ENCODE assay signal across 9 cellular contexts in genomic region chr5:150161242-150162141, GRCh38. TPM values are rescaled to one million over a fixed set of nuclear protein-coding genes. Genes with fewer than 3 reads are reported as not detected.
DNase-seq lines count a peak whose midpoint lies in the region; ATAC-seq and TF ChIP-seq lines count a peak whose summit lies in the region.
"Had no signal": no experiment of that assay in that cellular context is flagged by ENCODE, and none has a peak within 500 bp of the region (broad histone marks: within the 10 kb centered on the region; RNA-seq: fewer than 3 reads in every experiment).

No MANE protein-coding gene starts in this region.

- no peaks in the 10 kb centered on the region for H3K36me3 Mint-ChIP-seq in CD8-positive, alpha-beta T cell
- no peaks in the 10 kb centered on the region for H3K36me3 Mint-ChIP-seq in activated T-helper 2 cell treated with anti-CD3 and anti-CD28 coated beads, Interferon-gamma antibody, Interleukin-2, Interleukin-4, amounts not matched to agents 10 μg/mL and 5 μg/mL and 100 μg/mL, durations not matched to agents 14 hours and 24 hours and 36 hours (ENCODE audit: low read depth)

- H3K9me3 ChIP-seq in CD8-positive, alpha-beta T cell (ENCODE audit: low read length), result no peaks in the 10 kb centered on the region
- no peaks in the 10 kb centered on the region for H3K9me3 ChIP-seq in thyroid gland

- H3K4me3 ChIP-seq in CD8-positive, alpha-beta T cell (ENCODE audit: low read depth, low read length), result no peak overlapping the region
- H3K4me3 ChIP-seq in thyroid gland (replicated peaks in 1 of 3), result no peak overlapping the region

- no peak overlapping the region for H3K27ac ChIP-seq in CD8-positive, alpha-beta T cell (ENCODE audit: low read depth, low read length)
- H3K27ac ChIP-seq in foreskin keratinocyte (no peak overlapping the region), thyroid gland (peak overlapping the region in 1 of 3 donors; percentile 73)

- CTCF ChIA-PET in CD8-positive, alpha-beta T cell (lab: Charles Lee), result interaction anchor here (0.7 to 9.5 kb wide), 12 partner anchors 8 to 275 kb away, joined by 3 to 122 read pairs (median 3); no protein-coding TSS in a partner anchor

- 32 to 34% methylated on average over 14 of the region's 14 CpGs for WGBS in thyroid gland, 2 donors

- POLR2A ChIA-PET in CD8-positive, alpha-beta T cell (lab: Charles Lee), result no interaction called here

- peak; percentile 94 for ATAC-seq in CD8-positive, alpha-beta T cell
- ATAC-seq in GM21360 (IDR thresholded peaks at IDR 0.05; ENCODE audit: unreplicated experiment) (peak; percentile 53), foreskin keratinocyte (peak; percentile 87), omental fat pad (ENCODE audit: low FRiP score) (peak; percentile 77)

- intact Hi-C loops in CD8-positive, alpha-beta T cell (cut with DNase I, micrococcal nuclease), result loop anchor here (1.0 to 2.0 kb wide), 3 partner anchors 57 to 275 kb away; no protein-coding TSS in a partner anchor
- intact Hi-C loops in activated T-helper 2 cell treated with anti-CD3 and anti-CD28 coated beads, Interferon-gamma antibody, Interleukin-2, Interleukin-4, amounts not matched to agents 10 μg/mL and 5 μg/mL and 100 μg/mL, durations not matched to agents 14 hours and 24 hours and 36 hours (cut with micrococcal nuclease), result loop anchor here (1.0 kb wide), 3 partner anchors 57 to 275 kb away; no protein-coding TSS in a partner anchor
- intact Hi-C loops in thyroid gland (cut with DNase I), result loop anchor here (2.0 kb wide), 1 partner anchor 55 kb away; no protein-coding TSS in a partner anchor

- TF ChIP-seq POLR2A in thyroid gland (IDR thresholded peaks at IDR 0.05), result no peak

- no peaks in the 10 kb centered on the region for H3K36me3 ChIP-seq in CD8-positive, alpha-beta T cell (ENCODE audit: insufficient read depth, low read length)
- H3K36me3 ChIP-seq in thyroid gland, result no peaks in the 10 kb centered on the region

- no peak overlapping the region for H3K4me3 Mint-ChIP-seq in CD8-positive, alpha-beta T cell
- H3K4me3 Mint-ChIP-seq in activated T-helper 2 cell treated with anti-CD3 and anti-CD28 coated beads, Interferon-gamma antibody, Interleukin-2, Interleukin-4, amounts not matched to agents 10 μg/mL and 5 μg/mL and 100 μg/mL, durations not matched to agents 14 hours and 24 hours and 36 hours (ENCODE audit: low read depth), result no peak overlapping the region

- DNase-seq in CD8-positive, alpha-beta T cell, result peak; percentile 63 to 86 (median 67)
- DNase-seq in HuH-7.5 (ENCODE audit: low spot score), result peak; percentile 95
- DNase-seq in RPMI7951 (ENCODE audit: low read depth), result peak; percentile 66
- peak; percentile 60 for DNase-seq in activated T-helper 2 cell treated with anti-CD3 and anti-CD28 coated beads, Interferon-gamma antibody, Interleukin-2, Interleukin-4, amounts not matched to agents 10 μg/mL and 5 μg/mL and 100 μg/mL, durations not matched to agents 14 hours and 24 hours and 36 hours (ENCODE audit: low spot score)
- peak; percentile 28 to 45 for DNase-seq in foreskin keratinocyte
- peak; percentile 88 for DNase-seq in omental fat pad (ENCODE audit: low spot score)
- peak; percentile 66 to 74 for DNase-seq in thyroid gland

- no peak overlapping the region for H3K27ac Mint-ChIP-seq in CD8-positive, alpha-beta T cell
- no peak overlapping the region for H3K27ac Mint-ChIP-seq in activated T-helper 2 cell treated with anti-CD3 and anti-CD28 coated beads, Interferon-gamma antibody, Interleukin-2, Interleukin-4, amounts not matched to agents 10 μg/mL and 5 μg/mL and 100 μg/mL, durations not matched to agents 14 hours and 24 hours and 36 hours

- no peaks in the 10 kb centered on the region for H3K4me1 ChIP-seq in CD8-positive, alpha-beta T cell (ENCODE audit: insufficient read depth, low read length)
- H3K4me1 ChIP-seq in foreskin keratinocyte (no peaks in the 10 kb centered on the region), thyroid gland (peaks cover 0 to 6% of the 10 kb centered on the region in 2 donors)

- H3K27me3 ChIP-seq in CD8-positive, alpha-beta T cell (ENCODE audit: insufficient read depth, low read length), result peaks cover 3% of the 10 kb centered on the region
- H3K27me3 ChIP-seq in foreskin keratinocyte (peaks cover 25% of the 10 kb centered on the region), thyroid gland (no peaks in the 10 kb centered on the region)

- no peaks in the 10 kb centered on the region for H3K4me1 Mint-ChIP-seq in CD8-positive, alpha-beta T cell (ENCODE audit: low read depth)
- no peaks in the 10 kb centered on the region for H3K4me1 Mint-ChIP-seq in activated T-helper 2 cell treated with anti-CD3 and anti-CD28 coated beads, Interferon-gamma antibody, Interleukin-2, Interleukin-4, amounts not matched to agents 10 μg/mL and 5 μg/mL and 100 μg/mL, durations not matched to agents 14 hours and 24 hours and 36 hours (ENCODE audit: low read depth)

- H3K9me3 Mint-ChIP-seq in CD8-positive, alpha-beta T cell, result no peaks in the 10 kb centered on the region
- no peaks in the 10 kb centered on the region for H3K9me3 Mint-ChIP-seq in activated T-helper 2 cell treated with anti-CD3 and anti-CD28 coated beads, Interferon-gamma antibody, Interleukin-2, Interleukin-4, amounts not matched to agents 10 μg/mL and 5 μg/mL and 100 μg/mL, durations not matched to agents 14 hours and 24 hours and 36 hours

- peaks cover 17% of the 10 kb centered on the region for H3K27me3 Mint-ChIP-seq in CD8-positive, alpha-beta T cell (ENCODE audit: low read depth)
- peaks cover 21% of the 10 kb centered on the region for H3K27me3 Mint-ChIP-seq in activated T-helper 2 cell treated with anti-CD3 and anti-CD28 coated beads, Interferon-gamma antibody, Interleukin-2, Interleukin-4, amounts not matched to agents 10 μg/mL and 5 μg/mL and 100 μg/mL, durations not matched to agents 14 hours and 24 hours and 36 hours (ENCODE audit: low read depth)

- peak; percentile 85 for TF ChIP-seq CTCF in CD8-positive, alpha-beta T cell (IDR thresholded peaks at IDR 0.05)
- TF ChIP-seq CTCF in foreskin keratinocyte (conservative IDR thresholded peaks at IDR 0.05) (peak; percentile 96), omental fat pad (IDR thresholded peaks at IDR 0.05) (peak in 1 of 3 donors; percentile 77), thyroid gland (IDR thresholded peaks at IDR 0.05) (peak; percentile 75 to 96 (median 83))

RNA-seq across cellular contexts. Expression of gene CDX1, which starts 5.1 kb away (rescaled TPM):
- total RNA-seq in CD8-positive, alpha-beta T cell, result not detected
- total RNA-seq in RPMI7951 (2014; rRNA removed; shearing (Covaris generic)), result 0.24 and 0.98 TPM in 2 replicates
- total RNA-seq in activated T-helper 2 cell treated with anti-CD3 and anti-CD28 coated beads, Interferon-gamma antibody, Interleukin-2, Interleukin-4, amounts not matched to agents 10 μg/mL and 5 μg/mL and 100 μg/mL, durations not matched to agents 14 hours and 24 hours and 36 hours, result not detected in 2 replicates
- total RNA-seq in foreskin keratinocyte (not detected in 2 replicates), omental fat pad (not detected), thyroid gland (not detected)
- not detected in 2 replicates for polyA plus RNA-seq in foreskin keratinocyte
- total RNA-seq: T-helper 2 cell treated with Interferon-gamma antibody and Interleukin-4, amounts not matched to agents 100 ng/mL and 5 ng/mL, for 36 hours had no signal

RNA-seq across cellular contexts. Expression of gene PDGFRB, which starts 5.8 kb away (rescaled TPM):
- under 1 TPM in 1 of 2 experiments, not detected in 1; 0.05 TPM for total RNA-seq in CD8-positive, alpha-beta T cell
- 58.6 and 67.6 TPM in 2 replicates for total RNA-seq in RPMI7951 (2014; rRNA removed; shearing (Covaris generic))
- total RNA-seq in activated T-helper 2 cell treated with anti-CD3 and anti-CD28 coated beads, Interferon-gamma antibody, Interleukin-2, Interleukin-4, amounts not matched to agents 10 μg/mL and 5 μg/mL and 100 μg/mL, durations not matched to agents 14 hours and 24 hours and 36 hours, result 0.46 and 1.3 TPM in 2 replicates
- total RNA-seq in foreskin keratinocyte, result not detected in 2 replicates
- polyA plus RNA-seq in foreskin keratinocyte, result not detected in 2 replicates
- 100 to 1,000 TPM; 126 to 366 (median 149) TPM for total RNA-seq in omental fat pad
- total RNA-seq in thyroid gland, result 100 to 1,000 TPM in 2 of 4 donors, 10 to 100 TPM in 2; 47.3 to 108 (median 84.8) TPM

RNA-seq across cellular contexts. Expression of gene SLC6A7, which starts 28.4 kb away (rescaled TPM):
- not detected for total RNA-seq in CD8-positive, alpha-beta T cell
- not detected in 2 replicates for total RNA-seq in RPMI7951 (2014; rRNA removed; shearing (Covaris generic))
- not detected in 2 replicates for total RNA-seq in activated T-helper 2 cell treated with anti-CD3 and anti-CD28 coated beads, Interferon-gamma antibody, Interleukin-2, Interleukin-4, amounts not matched to agents 10 μg/mL and 5 μg/mL and 100 μg/mL, durations not matched to agents 14 hours and 24 hours and 36 hours
- total RNA-seq in foreskin keratinocyte (not detected in 2 replicates), omental fat pad (not detected), thyroid gland (not detected)
- polyA plus RNA-seq in foreskin keratinocyte, result not detected in 2 replicates
- total RNA-seq: T-helper 2 cell treated with Interferon-gamma antibody and Interleukin-4, amounts not matched to agents 100 ng/mL and 5 ng/mL, for 36 hours had no signal

Comparison
In these comparisons a context has a peak if more than half of its experiments do, and no peak if none do; other contexts are left out.
1. DNase-seq: peak in every context shown above with its lines; median percentile 95 in HuH-7.5; 88 in omental fat pad; 70 in thyroid gland; 67 in CD8-positive, alpha-beta T cell; 66 in RPMI7951; 60 in activated T-helper 2 cell treated with anti-CD3 and anti-CD28 coated beads, Interferon-gamma antibody, Interleukin-2, Interleukin-4, amounts not matched to agents 10 μg/mL and 5 μg/mL and 100 μg/mL, durations not matched to agents 14 hours and 24 hours and 36 hours; 36 in foreskin keratinocyte.
2. RNA of gene PDGFRB, which starts 5.8 kb away (total RNA-seq): 126 to 366 TPM in omental fat pad, 47.3 to 108 TPM in thyroid gland and 58.6 to 67.6 TPM in RPMI7951; 0.46 to 1.3 TPM in activated T-helper 2 cell treated with anti-CD3 and anti-CD28 coated beads, Interferon-gamma antibody, Interleukin-2, Interleukin-4, amounts not matched to agents 10 μg/mL and 5 μg/mL and 100 μg/mL, durations not matched to agents 14 hours and 24 hours and 36 hours, 0.05 TPM in CD8-positive, alpha-beta T cell and not detected in foreskin keratinocyte; every median in the first group is over 10 times any median in the second.
3. Peak in every context shown above with its lines, with median percentiles within 50 percentile points of each other: ATAC-seq.